27 cellular contexts compared by ENCODE assay signal in genomic region chr2:139737659-139738058, GRCh38.
"Had no signal": no experiment of that assay in that cellular context is flagged by ENCODE, and none has a peak within 500 bp of the region (broad histone marks: within the 10 kb centered on the region; RNA-seq: fewer than 3 reads in every experiment).

No MANE protein-coding gene starts in this region.

- H3K9me3 ChIP-seq: stomach, suprapubic skin, testis, thoracic aorta, thyroid gland, tibial artery, tibial nerve, transverse colon, upper lobe of left lung, upper lobe of right lung, uterus, vagina had no signal

- H3K4me1 ChIP-seq: stomach, suprapubic skin, testis, thyroid gland, tibial artery, tibial nerve, transverse colon, upper lobe of left lung, upper lobe of right lung, uterus, vagina had no signal

- ATAC-seq: stimulated activated effector memory CD8-positive, alpha-beta T cell treated with anti-CD3 and anti-CD28 coated beads, Interleukin-12 subunit alpha, Interleukin-12 subunit beta, amount 100 ng/mL, for 72 hours; stimulated activated memory B cell treated with anti-CD40 and anti-IgM and Interleukin-4, amounts not matched to agents 10 μg/mL and 1 μg/mL and 100 μg/mL, for 72 hours; stimulated activated naive B cell treated with anti-CD40 and anti-IgM and Interleukin-4, amounts not matched to agents 10 μg/mL and 1 μg/mL and 100 μg/mL, for 72 hours; stimulated activated naive CD8-positive, alpha-beta T cell treated with anti-CD3 and anti-CD28 coated beads, Interleukin-15, amount 100 ng/mL, for 72 hours; stimulated activated naive CD8-positive, alpha-beta T cell treated with anti-CD3 and anti-CD28 coated beads, Interleukin-15, Interleukin-2, amounts not matched to agents 100 U/mL and 50 U/mL, for 24 hours; upper lobe of right lung had no signal

- FAIRE-seq: urothelium cell line had no signal

- H3K4me3 ChIP-seq: stomach, suprapubic skin, testis, thoracic aorta, thyroid gland, tibial artery, tibial nerve, transverse colon, upper lobe of left lung, upper lobe of right lung, uterus, vagina had no signal

- DNase-seq: stimulated activated CD4-positive, alpha-beta T cell treated with anti-CD3 and anti-CD28 coated beads, Interleukin-2, amount 100 ng/mL, for 48 hours; stimulated activated CD4-positive, alpha-beta T cell treated with anti-CD3 and anti-CD28 coated beads, Interleukin-4, amount 100 ng/mL, for 1 hour; stimulated activated CD4-positive, alpha-beta T cell treated with anti-CD3 and anti-CD28 coated beads, Interleukin-4, amount 100 ng/mL, for 24 hours; stimulated activated CD4-positive, alpha-beta T cell treated with anti-CD3 and anti-CD28 coated beads, Interleukin-4, amount 100 ng/mL, for 4 hours; stimulated activated CD8-positive, alpha-beta memory T cell treated with anti-CD3 and anti-CD28 coated beads, Interleukin-4, amount 100 ng/mL, for 48 hours; stimulated activated naive B cell treated with anti-CD40 and anti-IgM and Interleukin-4, amounts not matched to agents 10 μg/mL and 1 μg/mL and 100 μg/mL, for 72 hours; stimulated activated naive CD4-positive, alpha-beta T cell; stimulated activated naive CD4-positive, alpha-beta T cell treated with Interleukin-2 at 50 U/mL for 16 hours; stimulated activated naive CD8-positive, alpha-beta T cell treated with anti-CD3 and anti-CD28 coated beads, Interleukin-15, amount 100 ng/mL, for 72 hours; stimulated activated naive CD8-positive, alpha-beta T cell treated with anti-CD3 and anti-CD28 coated beads, Interleukin-15, Interleukin-2, amounts not matched to agents 100 U/mL and 50 U/mL, for 24 hours; stomach; substantia nigra; testis; thyroid gland; tibial artery; transverse colon; trophoblast cell; upper lobe of left lung; upper lobe of right lung; uterus had no signal

- H3K36me3 ChIP-seq: stomach, suprapubic skin, thoracic aorta, thyroid gland, tibial artery, tibial nerve, transverse colon, upper lobe of left lung, upper lobe of right lung, uterus, vagina had no signal

- H3K27ac ChIP-seq: stomach, suprapubic skin, testis, thoracic aorta, thyroid gland, tibial artery, tibial nerve, transverse colon, upper lobe of left lung, upper lobe of right lung, uterus, vagina had no signal

- H3K27me3 ChIP-seq: stomach, suprapubic skin, testis, thyroid gland, tibial artery, tibial nerve, transverse colon, upper lobe of left lung, upper lobe of right lung, uterus, vagina had no signal
